Comparison of ENCODE assay signal across 8 cellular contexts in genomic region chr2:130864830-130865229, GRCh38. TPM values are rescaled to one million over a fixed set of nuclear protein-coding genes. Genes with fewer than 3 reads are reported as not detected.
DNase-seq lines count a peak whose midpoint lies in the region; ATAC-seq, FAIRE-seq and TF ChIP-seq lines count a peak whose summit lies in the region.

No MANE protein-coding gene starts in this region.

- H3K27ac ChIP-seq in keratinocyte (ENCODE audit: control insufficient read depth, insufficient read depth, low read length) = peak overlapping the region; percentile 69

- H3K36me3 ChIP-seq in keratinocyte (ENCODE audit: control insufficient read depth in 2 of 2, extremely low read depth in 1 of 2, insufficient read depth in 2 of 2, low read length in 2 of 2) = no peaks in the 10 kb centered on the region

- dilution Hi-C loops in keratinocyte (cut with MboI; ENCODE audit: extremely low pct_ligation_motif_present, low sequenced_read_pairs) = no loop called here

- H3K27ac Mint-ChIP-seq in WTC11 = no peak overlapping the region; the same call in 1 of the 2 replicates

- DNase-seq in COLO668 (lab: John Stamatoyannopoulos, UW; ENCODE audit: unreplicated experiment) = peak; percentile 27
- peak; percentile 57 for DNase-seq in NCI-H1092 (lab: John Stamatoyannopoulos, UW)
- peak; percentile 71 for DNase-seq in SKM-1 (lab: John Stamatoyannopoulos, UW; ENCODE audit: unreplicated experiment)
- peak; percentile 77 for DNase-seq in keratinocyte (ENCODE audit: low read depth, low spot score)
- DNase-seq in anterior cingulate cortex (lab: John Stamatoyannopoulos, UW) = no peak
- no peak for DNase-seq in WTC11 (ENCODE audit: low spot score)
- DNase-seq in UCSD-AML1 (lab: John Stamatoyannopoulos, UW; ENCODE audit: unreplicated experiment) = no peak

- H3K79me2 ChIP-seq in keratinocyte (ENCODE audit: control insufficient read depth, insufficient read depth, low read length) = no peaks in the 10 kb centered on the region

- H2AFZ ChIP-seq in keratinocyte (ENCODE audit: control insufficient read depth, low read length) = peak overlapping the region; percentile 9

- H3K4me1 Mint-ChIP-seq in WTC11 = peaks cover 5% of the 10 kb centered on the region; the same call in 1 of the 2 replicates

- no peaks in the 10 kb centered on the region for H3K27me3 Mint-ChIP-seq in WTC11 (ENCODE audit: low read depth)

- no peaks in the 10 kb centered on the region for H3K27me3 ChIP-seq in keratinocyte (ENCODE audit: control insufficient read depth, extremely low read depth, insufficient read depth, low read length)

- no peaks in the 10 kb centered on the region for H3K36me3 Mint-ChIP-seq in WTC11

- H3K9ac ChIP-seq in keratinocyte (ENCODE audit: control insufficient read depth, extremely low read depth, insufficient read depth, low read length) = peak overlapping the region; percentile 47

- POLR2A ChIA-PET in WTC11 (lab: Charles Lee) = no interaction called here

- H3K9me3 ChIP-seq in keratinocyte (ENCODE audit: control insufficient read depth, low read depth, low read length) = no peaks in the 10 kb centered on the region

- no peaks in the 10 kb centered on the region for H4K20me1 ChIP-seq in keratinocyte (ENCODE audit: control insufficient read depth, extremely low read depth, insufficient read depth, low read length)

- no peaks in the 10 kb centered on the region for H3K9me1 ChIP-seq in keratinocyte (ENCODE audit: control insufficient read depth, extremely low read depth, insufficient read depth, low read length)

- H3K9me3 Mint-ChIP-seq in WTC11 = peaks cover 3% of the 10 kb centered on the region; the same call in 1 of the 2 replicates

- FAIRE-seq in keratinocyte (lab: Jason Lieb, UNC) = peak; percentile 83

- peak overlapping the region; percentile 22 for H3K4me2 ChIP-seq in keratinocyte (ENCODE audit: control insufficient read depth, extremely low read depth, insufficient read depth, low read depth, low read length)

- no peak for TF ChIP-seq CTCF in keratinocyte (optimal IDR thresholded peaks at IDR 0.05 in 1 of 3, IDR thresholded peaks at IDR 0.05 in 1 of 3, conservative IDR thresholded peaks at IDR 0.05 in 1 of 3; ENCODE audit: extremely low read depth in 1 of 3, insufficient read depth in 2 of 3, low read length in 3 of 3)
- no peak for TF ChIP-seq CTCF in WTC11 (IDR thresholded peaks at IDR 0.05)

- CTCF ChIA-PET in WTC11 (lab: Charles Lee) = interaction anchor here (1.5 kb wide), 1 partner anchor 9 kb away, joined by 4 read pairs; no protein-coding TSS in a partner anchor

- H3K4me3 ChIP-seq in keratinocyte (ENCODE audit: control insufficient read depth in 2 of 3, extremely low read depth in 1 of 3, insufficient read depth in 2 of 3, low read depth in 1 of 3, low read length in 3 of 3) = no peak overlapping the region

- no peak overlapping the region for H3K4me3 Mint-ChIP-seq in WTC11

- peaks cover 27% of the 10 kb centered on the region for H3K4me1 ChIP-seq in keratinocyte (ENCODE audit: control insufficient read depth, extremely low read depth, insufficient read depth, low read length)

- ATAC-seq in GM18498 (IDR thresholded peaks at IDR 0.05; ENCODE audit: unreplicated experiment) = no peak
- ATAC-seq in WTC11 = no peak

TF ChIP-seq in WTC11, 78 proteins besides CTCF, POLR2A, EP300 and RAD21 (continues in another document):
- TF ChIP-seq, protein P1, sequence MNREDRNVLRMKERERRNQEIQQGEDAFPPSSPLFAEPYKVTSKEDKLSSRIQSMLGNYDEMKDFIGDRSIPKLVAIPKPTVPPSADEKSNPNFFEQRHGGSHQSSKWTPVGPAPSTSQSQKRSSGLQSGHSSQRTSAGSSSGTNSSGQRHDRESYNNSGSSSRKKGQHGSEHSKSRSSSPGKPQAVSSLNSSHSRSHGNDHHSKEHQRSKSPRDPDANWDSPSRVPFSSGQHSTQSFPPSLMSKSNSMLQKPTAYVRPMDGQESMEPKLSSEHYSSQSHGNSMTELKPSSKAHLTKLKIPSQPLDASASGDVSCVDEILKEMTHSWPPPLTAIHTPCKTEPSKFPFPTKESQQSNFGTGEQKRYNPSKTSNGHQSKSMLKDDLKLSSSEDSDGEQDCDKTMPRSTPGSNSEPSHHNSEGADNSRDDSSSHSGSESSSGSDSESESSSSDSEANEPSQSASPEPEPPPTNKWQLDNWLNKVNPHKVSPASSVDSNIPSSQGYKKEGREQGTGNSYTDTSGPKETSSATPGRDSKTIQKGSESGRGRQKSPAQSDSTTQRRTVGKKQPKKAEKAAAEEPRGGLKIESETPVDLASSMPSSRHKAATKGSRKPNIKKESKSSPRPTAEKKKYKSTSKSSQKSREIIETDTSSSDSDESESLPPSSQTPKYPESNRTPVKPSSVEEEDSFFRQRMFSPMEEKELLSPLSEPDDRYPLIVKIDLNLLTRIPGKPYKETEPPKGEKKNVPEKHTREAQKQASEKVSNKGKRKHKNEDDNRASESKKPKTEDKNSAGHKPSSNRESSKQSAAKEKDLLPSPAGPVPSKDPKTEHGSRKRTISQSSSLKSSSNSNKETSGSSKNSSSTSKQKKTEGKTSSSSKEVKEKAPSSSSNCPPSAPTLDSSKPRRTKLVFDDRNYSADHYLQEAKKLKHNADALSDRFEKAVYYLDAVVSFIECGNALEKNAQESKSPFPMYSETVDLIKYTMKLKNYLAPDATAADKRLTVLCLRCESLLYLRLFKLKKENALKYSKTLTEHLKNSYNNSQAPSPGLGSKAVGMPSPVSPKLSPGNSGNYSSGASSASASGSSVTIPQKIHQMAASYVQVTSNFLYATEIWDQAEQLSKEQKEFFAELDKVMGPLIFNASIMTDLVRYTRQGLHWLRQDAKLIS (CRISPR knock-in tag; IDR thresholded peaks at IDR 0.05; ENCODE audit: borderline replicate concordance) = no peak
- TF ChIP-seq NR2C2 (CRISPR knock-in tag; IDR thresholded peaks at IDR 0.05) = no peak
- TF ChIP-seq ATF2 (CRISPR knock-in tag; IDR thresholded peaks at IDR 0.05; ENCODE audit: borderline replicate concordance, low read depth) = no peak
- TF ChIP-seq, protein P2, sequence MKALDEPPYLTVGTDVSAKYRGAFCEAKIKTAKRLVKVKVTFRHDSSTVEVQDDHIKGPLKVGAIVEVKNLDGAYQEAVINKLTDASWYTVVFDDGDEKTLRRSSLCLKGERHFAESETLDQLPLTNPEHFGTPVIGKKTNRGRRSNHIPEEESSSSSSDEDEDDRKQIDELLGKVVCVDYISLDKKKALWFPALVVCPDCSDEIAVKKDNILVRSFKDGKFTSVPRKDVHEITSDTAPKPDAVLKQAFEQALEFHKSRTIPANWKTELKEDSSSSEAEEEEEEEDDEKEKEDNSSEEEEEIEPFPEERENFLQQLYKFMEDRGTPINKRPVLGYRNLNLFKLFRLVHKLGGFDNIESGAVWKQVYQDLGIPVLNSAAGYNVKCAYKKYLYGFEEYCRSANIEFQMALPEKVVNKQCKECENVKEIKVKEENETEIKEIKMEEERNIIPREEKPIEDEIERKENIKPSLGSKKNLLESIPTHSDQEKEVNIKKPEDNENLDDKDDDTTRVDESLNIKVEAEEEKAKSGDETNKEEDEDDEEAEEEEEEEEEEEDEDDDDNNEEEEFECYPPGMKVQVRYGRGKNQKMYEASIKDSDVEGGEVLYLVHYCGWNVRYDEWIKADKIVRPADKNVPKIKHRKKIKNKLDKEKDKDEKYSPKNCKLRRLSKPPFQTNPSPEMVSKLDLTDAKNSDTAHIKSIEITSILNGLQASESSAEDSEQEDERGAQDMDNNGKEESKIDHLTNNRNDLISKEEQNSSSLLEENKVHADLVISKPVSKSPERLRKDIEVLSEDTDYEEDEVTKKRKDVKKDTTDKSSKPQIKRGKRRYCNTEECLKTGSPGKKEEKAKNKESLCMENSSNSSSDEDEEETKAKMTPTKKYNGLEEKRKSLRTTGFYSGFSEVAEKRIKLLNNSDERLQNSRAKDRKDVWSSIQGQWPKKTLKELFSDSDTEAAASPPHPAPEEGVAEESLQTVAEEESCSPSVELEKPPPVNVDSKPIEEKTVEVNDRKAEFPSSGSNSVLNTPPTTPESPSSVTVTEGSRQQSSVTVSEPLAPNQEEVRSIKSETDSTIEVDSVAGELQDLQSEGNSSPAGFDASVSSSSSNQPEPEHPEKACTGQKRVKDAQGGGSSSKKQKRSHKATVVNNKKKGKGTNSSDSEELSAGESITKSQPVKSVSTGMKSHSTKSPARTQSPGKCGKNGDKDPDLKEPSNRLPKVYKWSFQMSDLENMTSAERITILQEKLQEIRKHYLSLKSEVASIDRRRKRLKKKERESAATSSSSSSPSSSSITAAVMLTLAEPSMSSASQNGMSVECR (CRISPR knock-in tag; IDR thresholded peaks at IDR 0.05; ENCODE audit: borderline replicate concordance) = no peak
- TF ChIP-seq, protein P3, sequence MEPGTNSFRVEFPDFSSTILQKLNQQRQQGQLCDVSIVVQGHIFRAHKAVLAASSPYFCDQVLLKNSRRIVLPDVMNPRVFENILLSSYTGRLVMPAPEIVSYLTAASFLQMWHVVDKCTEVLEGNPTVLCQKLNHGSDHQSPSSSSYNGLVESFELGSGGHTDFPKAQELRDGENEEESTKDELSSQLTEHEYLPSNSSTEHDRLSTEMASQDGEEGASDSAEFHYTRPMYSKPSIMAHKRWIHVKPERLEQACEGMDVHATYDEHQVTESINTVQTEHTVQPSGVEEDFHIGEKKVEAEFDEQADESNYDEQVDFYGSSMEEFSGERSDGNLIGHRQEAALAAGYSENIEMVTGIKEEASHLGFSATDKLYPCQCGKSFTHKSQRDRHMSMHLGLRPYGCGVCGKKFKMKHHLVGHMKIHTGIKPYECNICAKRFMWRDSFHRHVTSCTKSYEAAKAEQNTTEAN (CRISPR knock-in tag; IDR thresholded peaks at IDR 0.05) = no peak
- no peak for TF ChIP-seq PRRX2 (CRISPR knock-in tag; IDR thresholded peaks at IDR 0.05)
- TF ChIP-seq TP53 (CRISPR knock-in tag; IDR thresholded peaks at IDR 0.05) = no peak

RNA-seq across cellular contexts. Expression of gene ARHGEF4, which starts 28.1 kb away (rescaled TPM):
- polyA plus RNA-seq in keratinocyte = 22.6 to 40.6 TPM (median 26.2 TPM) in 3 replicates
- 102 TPM for polyA plus RNA-seq in keratinocyte (2011; ENCODE audit: low read depth)
- 6.9 and 11.2 TPM in 2 replicates for polyA plus RNA-seq in keratinocyte (2011; cell fraction: cytosol; rRNA removed)
- 138 and 177 TPM in 2 replicates for polyA plus RNA-seq in keratinocyte (2011; cell fraction: nucleus; rRNA removed)
- polyA plus RNA-seq in keratinocyte (2012; ENCODE audit: low replicate concordance) = 34.2 and 76.3 TPM in 2 replicates
- 58.4 to 67.9 TPM (median 64.0 TPM) in 3 replicates for polyA minus RNA-seq in keratinocyte
- 51.4 TPM for polyA minus RNA-seq in keratinocyte (2011; cell fraction: cytosol; rRNA and poly(A)+ RNA removed)
- 166 and 173 TPM in 2 replicates for polyA minus RNA-seq in keratinocyte (2011; cell fraction: nucleus; rRNA and poly(A)+ RNA removed)
- 18.1 to 21.8 TPM (median 19.5 TPM) in 3 replicates for total RNA-seq in WTC11 (2021)

Comparison
In these comparisons a context has a peak if more than half of its experiments do, and no peak if none do; other contexts are left out.
1. DNase-seq: peak in COLO668 (single experiment), NCI-H1092 (single experiment), SKM-1 (single experiment) and keratinocyte (single experiment); none in anterior cingulate cortex (0 of 58), WTC11 (single experiment) and UCSD-AML1 (single experiment).